In genomic region chr7:100173806-100174495, GRCh38 we compare ENCODE assay signal across 30 cellular contexts. TPM values are rescaled to one million over a fixed set of nuclear protein-coding genes. Genes with fewer than 3 reads are reported as not detected.
A peak's percentile ranks its signal among the peaks of the same experiment; 100 is the strongest.
DNase-seq lines count a peak whose midpoint lies in the region; ATAC-seq and TF ChIP-seq lines count a peak whose summit lies in the region.
"Had no signal": no experiment of that assay in that cellular context is flagged by ENCODE, and none has a peak within 500 bp of the region (broad histone marks: within the 10 kb centered on the region; RNA-seq: fewer than 3 reads in every experiment).

No MANE protein-coding gene starts in this region.

- TF ChIP-seq CTCF in GM20000 (IDR thresholded peaks at IDR 0.05; ENCODE audit: extremely low read depth, missing control alignments), result no peak
- TF ChIP-seq CTCF in WTC11 (IDR thresholded peaks at IDR 0.05), result no peak
- no peak for TF ChIP-seq CTCF in neural crest cell (conservative IDR thresholded peaks at IDR 0.05)

- no peak for DNase-seq in CD4-positive, CD25-positive, alpha-beta regulatory T cell
- DNase-seq in GM20000 (ENCODE audit: low spot score) (peak; percentile 12), WTC11 (ENCODE audit: low spot score) (no peak), neural crest cell (ENCODE audit: low read depth, low spot score) (no peak), NCI-H1417 (lab: John Stamatoyannopoulos, UW) (no peak), KG1 (lab: John Stamatoyannopoulos, UW) (no peak), sciatic nerve (ENCODE audit: low spot score) (no peak)
- DNase-seq: activated CD4-positive, CD25-positive, alpha-beta regulatory T cell; activated naive CD4-positive, alpha-beta T cell treated with Interleukin-2 at 50 U/mL for 16 hours; activated T-cell treated with anti-CD3 and anti-CD28 coated beads, Interleukin-2, amount 50 U/mL, for 48 hours; amygdala; brain microvascular endothelial cell; COR-L47; DMS53; GM23248; left colon; mammary epithelial cell; NCI-H1092 treated with DMSO at 0.1 percent for 48 hours; NCI-H187; NCI-H2171 treated with DMSO at 0.1 percent for 48 hours; NCI-H510A treated with DMSO at 0.1 percent for 48 hours; right cardiac atrium; stimulated activated CD8-positive, alpha-beta memory T cell treated with anti-CD3 and anti-CD28 coated beads, Interleukin-4, amount 100 ng/mL, for 48 hours had no signal

- no peaks in the 10 kb centered on the region for H3K36me3 ChIP-seq in CD4-positive, CD25-positive, alpha-beta regulatory T cell (ENCODE audit: control insufficient read depth, insufficient read depth, low read length)
- H3K36me3 ChIP-seq: brain microvascular endothelial cell, gastroesophageal sphincter, thoracic aorta had no signal

- ATAC-seq in CD4-positive, CD25-positive, alpha-beta regulatory T cell (ENCODE audit: low read depth in 2 of 2), result no peak
- no peak for ATAC-seq in WTC11
- ATAC-seq in activated CD4-positive, CD25-positive, alpha-beta regulatory T cell treated with anti-CD3 and anti-CD28 coated beads, Interleukin-2, amount 50 U/mL, for 24 hours, result no peak
- ATAC-seq in sciatic nerve, result no peak
- ATAC-seq: gastroesophageal sphincter, left colon, right cardiac atrium had no signal

- peaks cover 31% of the 10 kb centered on the region for H3K27me3 Mint-ChIP-seq in CD4-positive, CD25-positive, alpha-beta regulatory T cell
- H3K27me3 Mint-ChIP-seq in WTC11 (ENCODE audit: low read depth) (peaks cover 22% of the 10 kb centered on the region), neural crest cell (ENCODE audit: low read depth) (peaks cover 14% of the 10 kb centered on the region)

- H3K4me1 ChIP-seq in CD4-positive, CD25-positive, alpha-beta regulatory T cell (ENCODE audit: control insufficient read depth, insufficient read depth, low read length, poor library complexity, severe bottlenecking), result peaks cover 44% of the 10 kb centered on the region

- CTCF ChIA-PET in WTC11 (lab: Charles Lee), result interaction anchor here (3.0 kb wide), 1 partner anchor 41 kb away, joined by 14 read pairs; no protein-coding TSS in a partner anchor

- intact Hi-C loops in sciatic nerve (cut with DNase I), result no loop called here

- no peaks in the 10 kb centered on the region for H3K36me3 Mint-ChIP-seq in CD4-positive, CD25-positive, alpha-beta regulatory T cell
- peaks cover 22% of the 10 kb centered on the region for H3K36me3 Mint-ChIP-seq in WTC11
- peaks cover 8% of the 10 kb centered on the region for H3K36me3 Mint-ChIP-seq in neural crest cell (ENCODE audit: low read depth)

- POLR2A ChIA-PET in WTC11 (lab: Charles Lee), result interaction anchor here (0.6 kb wide), 1 partner anchor 20 kb away, joined by 3 read pairs; no protein-coding TSS in a partner anchor

- H3K9me3 Mint-ChIP-seq in CD4-positive, CD25-positive, alpha-beta regulatory T cell, result peaks cover 0 to 2% (median 0%) of the 10 kb centered on the region in 7 donors
- H3K9me3 Mint-ChIP-seq in WTC11 (no peaks in the 10 kb centered on the region), neural crest cell (peaks cover 2% of the 10 kb centered on the region)
- H3K9me3 Mint-ChIP-seq: stimulated activated naive CD8-positive, alpha-beta T cell treated with anti-CD3 and anti-CD28 coated beads, Interleukin-15, Interleukin-2, amounts not matched to agents 100 ng/mL and 50 ng/mL, for 24 hours had no signal

- peaks cover 0 to 4% of the 10 kb centered on the region in 2 experiments for H3K9me3 ChIP-seq in CD4-positive, CD25-positive, alpha-beta regulatory T cell (ENCODE audit: control insufficient read depth in 2 of 2, low read length in 2 of 2)
- H3K9me3 ChIP-seq: gastroesophageal sphincter, thoracic aorta had no signal

- peaks cover 3 to 60% (median 25%) of the 10 kb centered on the region in 4 donors for H3K4me1 Mint-ChIP-seq in CD4-positive, CD25-positive, alpha-beta regulatory T cell
- peaks cover 39% of the 10 kb centered on the region for H3K4me1 Mint-ChIP-seq in WTC11
- H3K4me1 Mint-ChIP-seq in neural crest cell, result peaks cover 50% of the 10 kb centered on the region

- H3K4me3 ChIP-seq in CD4-positive, CD25-positive, alpha-beta regulatory T cell (ENCODE audit: low read depth, low read length), result no peak overlapping the region
- H3K4me3 ChIP-seq: gastroesophageal sphincter, GM23248, hepatocyte, thoracic aorta had no signal

- H3K27me3 ChIP-seq in CD4-positive, CD25-positive, alpha-beta regulatory T cell (ENCODE audit: control insufficient read depth, insufficient read depth, low read length), result no peaks in the 10 kb centered on the region
- H3K27me3 ChIP-seq: brain microvascular endothelial cell had no signal

- no peak overlapping the region for H3K27ac ChIP-seq in CD4-positive, CD25-positive, alpha-beta regulatory T cell (ENCODE audit: insufficient read depth, low read length, poor library complexity, severe bottlenecking)
- H3K27ac ChIP-seq: brain microvascular endothelial cell, gastroesophageal sphincter, GM23248, hepatocyte, RWPE1, thoracic aorta had no signal

- H3K4me3 Mint-ChIP-seq in CD4-positive, CD25-positive, alpha-beta regulatory T cell, result peak overlapping the region in 2 of 4 donors; percentile 2 to 56
- H3K4me3 Mint-ChIP-seq in WTC11 (no peak overlapping the region; the same call in 1 of the 2 replicates), neural crest cell (peak overlapping the region; percentile 86)
- H3K4me3 Mint-ChIP-seq: B cell; stimulated activated naive CD8-positive, alpha-beta T cell treated with anti-CD3 and anti-CD28 coated beads, Interleukin-15, Interleukin-2, amounts not matched to agents 100 ng/mL and 50 ng/mL, for 24 hours had no signal

- H3K27ac Mint-ChIP-seq in CD4-positive, CD25-positive, alpha-beta regulatory T cell, result peak overlapping the region in 2 of 3 donors; percentile 52 to 74
- H3K27ac Mint-ChIP-seq in WTC11 (0 out of 2 replicates have a peak overlapping the region, but pooled peaks have one; percentile 38), neural crest cell (ENCODE audit: unreplicated experiment) (no peak overlapping the region)
- H3K27ac Mint-ChIP-seq: B cell; stimulated activated naive CD8-positive, alpha-beta T cell treated with anti-CD3 and anti-CD28 coated beads, Interleukin-15, Interleukin-2, amounts not matched to agents 100 ng/mL and 50 ng/mL, for 24 hours had no signal

TF ChIP-seq in WTC11, 78 proteins besides CTCF, POLR2A, EP300 and RAD21 (continues in another document):
- TF ChIP-seq E2F1 (CRISPR knock-in tag; IDR thresholded peaks at IDR 0.05) (no peak), JAZF1 (CRISPR knock-in tag; IDR thresholded peaks at IDR 0.05) (no peak), ATF6 (CRISPR knock-in tag; IDR thresholded peaks at IDR 0.05) (no peak), SMAD3 (CRISPR knock-in tag; IDR thresholded peaks at IDR 0.05; ENCODE audit: borderline replicate concordance) (no peak)

RNA-seq across cellular contexts. Expression of gene GPC2, which starts 3.2 kb away (rescaled TPM):
- total RNA-seq in CD4-positive, CD25-positive, alpha-beta regulatory T cell, result 7.0 TPM
- under 1 TPM in 3 of 4 donors, not detected in 1; 0.16 to 0.27 (median 0.23) TPM for polyA plus RNA-seq in CD4-positive, CD25-positive, alpha-beta regulatory T cell
- total RNA-seq in WTC11 (2021) (52.1 to 63.9 TPM (median 63.0 TPM) in 3 replicates), neural crest cell (97.8 and 106 TPM in 2 replicates), sciatic nerve (2.7 TPM)

RNA-seq across cellular contexts. Expression of gene STAG3, which starts 3.8 kb away (rescaled TPM):
- total RNA-seq in CD4-positive, CD25-positive, alpha-beta regulatory T cell, result 6.2 TPM
- polyA plus RNA-seq in CD4-positive, CD25-positive, alpha-beta regulatory T cell, result 1 to 10 TPM in 1 of 4 donors, under 1 TPM in 3; 0.53 to 4.0 (median 0.77) TPM
- total RNA-seq in WTC11 (2021) (5.2 to 7.6 TPM (median 5.5 TPM) in 3 replicates), neural crest cell (1.1 and 1.9 TPM in 2 replicates), sciatic nerve (11.0 TPM)

RNA-seq across cellular contexts. Expression of gene GAL3ST4, which starts 5.5 kb away (rescaled TPM):
- total RNA-seq in CD4-positive, CD25-positive, alpha-beta regulatory T cell, result 6.1 TPM
- 1 to 10 TPM; 2.6 to 7.7 (median 5.3) TPM for polyA plus RNA-seq in CD4-positive, CD25-positive, alpha-beta regulatory T cell
- 8.1 to 10.3 TPM (median 8.9 TPM) in 3 replicates for total RNA-seq in WTC11 (2021)
- 15.3 and 16.6 TPM in 2 replicates for total RNA-seq in neural crest cell
- total RNA-seq in sciatic nerve, result 10.8 TPM

RNA-seq across cellular contexts. Expression of gene TRAPPC14, which starts 15.4 kb away (rescaled TPM):
- total RNA-seq in CD4-positive, CD25-positive, alpha-beta regulatory T cell, result 54.6 TPM
- 1 to 10 TPM; 2.3 to 4.3 (median 3.9) TPM for polyA plus RNA-seq in CD4-positive, CD25-positive, alpha-beta regulatory T cell
- 25.0 to 28.0 TPM (median 25.1 TPM) in 3 replicates for total RNA-seq in WTC11 (2021)
- 32.0 and 33.9 TPM in 2 replicates for total RNA-seq in neural crest cell
- total RNA-seq in sciatic nerve, result 15.4 TPM

RNA-seq across cellular contexts. Expression of gene LAMTOR4, which starts 25.2 kb away (rescaled TPM):
- 136 TPM for total RNA-seq in CD4-positive, CD25-positive, alpha-beta regulatory T cell
- 100 to 1,000 TPM; 450 to 474 (median 465) TPM for polyA plus RNA-seq in CD4-positive, CD25-positive, alpha-beta regulatory T cell
- total RNA-seq in WTC11 (2021), result 199 to 235 TPM (median 227 TPM) in 3 replicates
- total RNA-seq in neural crest cell, result 134 and 135 TPM in 2 replicates
- total RNA-seq in sciatic nerve, result 114 TPM
